ENCODE assay signal across 8 cellular contexts in genomic region chrX:135295238-135295943, GRCh38. TPM values are rescaled to one million over a fixed set of nuclear protein-coding genes. Genes with fewer than 3 reads are reported as not detected.
DNase-seq lines count a peak whose midpoint lies in the region; ATAC-seq and TF ChIP-seq lines count a peak whose summit lies in the region.

No MANE protein-coding gene starts in this region.

- TF ChIP-seq EP300 in sigmoid colon (IDR thresholded peaks at IDR 0.05), result no peak

- no peak for TF ChIP-seq CTCF in sigmoid colon (IDR thresholded peaks at IDR 0.05)

- CTCF ChIA-PET in activated naive CD4-positive, alpha-beta T cell treated with anti-CD3 and anti-CD28 coated beads, Interleukin-2, amount 10 ng/mL, durations not matched to agents 7 days and 5 days (lab: Charles Lee), result interaction anchor here (0.9 kb wide), 1 partner anchor 11 kb away, joined by 3 read pairs; no protein-coding TSS in a partner anchor

- peaks cover 8% of the 10 kb centered on the region for H3K9me3 Mint-ChIP-seq in activated naive CD4-positive, alpha-beta T cell treated with anti-CD3 and anti-CD28 coated beads, Interleukin-2, amount 10 ng/mL, durations not matched to agents 7 days and 5 days

- H3K27ac ChIP-seq in right cardiac atrium (ENCODE audit: low read length) (no peak overlapping the region), sigmoid colon (no peak overlapping the region)

- DNase-seq in DMS79 (lab: John Stamatoyannopoulos, UW) (peak; percentile 1), NCI-H2227 treated with DMSO at 0.1 percent for 48 hours (lab: John Stamatoyannopoulos, UW) (peak; percentile 63), right cardiac atrium (peak; percentile 39 to 67 (median 65)), sigmoid colon (no peak), NCI-H82 (lab: John Stamatoyannopoulos, UW) (no peak)
- DNase-seq in activated naive CD4-positive, alpha-beta T cell treated with anti-CD3 and anti-CD28 coated beads, Interleukin-2, amount 10 ng/mL, durations not matched to agents 7 days and 5 days, result peak; percentile 75
- DNase-seq in NK-92 treated with Interleukin-12 subunit alpha and Interleukin-12 subunit beta, amount 100 ng/mL, for 24 hours (lab: John Stamatoyannopoulos, UW), result no peak

- TF ChIP-seq POLR2A in sigmoid colon (IDR thresholded peaks at IDR 0.05), result no peak

- peak overlapping the region; percentile 39 for H3K4me3 ChIP-seq in right cardiac atrium (ENCODE audit: low read length)
- peak overlapping the region in 3 of 4 donors; percentile 20 to 41 (median 33) for H3K4me3 ChIP-seq in sigmoid colon

- peak overlapping the region; percentile 83 for H3K4me3 Mint-ChIP-seq in activated naive CD4-positive, alpha-beta T cell treated with anti-CD3 and anti-CD28 coated beads, Interleukin-2, amount 10 ng/mL, durations not matched to agents 7 days and 5 days

- H3K27me3 ChIP-seq in right cardiac atrium (ENCODE audit: control insufficient read depth, insufficient read depth) (no peaks in the 10 kb centered on the region), sigmoid colon (no peaks in the 10 kb centered on the region)

- intact Hi-C loops in right cardiac atrium (cut with DNase I), result no loop called here
- intact Hi-C loops in sigmoid colon (cut with DNase I), result no loop called here

- no peaks in the 10 kb centered on the region for H3K36me3 ChIP-seq in sigmoid colon

- H3K9me3 ChIP-seq in right cardiac atrium (ENCODE audit: control insufficient read depth, low read length) (no peaks in the 10 kb centered on the region), sigmoid colon (no peaks in the 10 kb centered on the region)

- H3K36me3 Mint-ChIP-seq in activated naive CD4-positive, alpha-beta T cell treated with anti-CD3 and anti-CD28 coated beads, Interleukin-2, amount 10 ng/mL, durations not matched to agents 7 days and 5 days, result peaks cover 24% of the 10 kb centered on the region

- H3K4me1 ChIP-seq in right cardiac atrium (ENCODE audit: control insufficient read depth, insufficient read depth, low read length) (no peaks in the 10 kb centered on the region), sigmoid colon (no peaks in the 10 kb centered on the region)

- no peaks in the 10 kb centered on the region for H3K27me3 Mint-ChIP-seq in activated naive CD4-positive, alpha-beta T cell treated with anti-CD3 and anti-CD28 coated beads, Interleukin-2, amount 10 ng/mL, durations not matched to agents 7 days and 5 days

- 28% methylated on average over 26 of the region's 26 CpGs for WGBS in right cardiac atrium
- 35 to 81% methylated on average over 26 of the region's 26 CpGs for WGBS in sigmoid colon, 2 donors

- peak; percentile 98 for ATAC-seq in GM21576 (IDR thresholded peaks at IDR 0.05; ENCODE audit: unreplicated experiment)
- ATAC-seq in right cardiac atrium, result peak; percentile 78 to 88

- peak overlapping the region; percentile 80 for H3K27ac Mint-ChIP-seq in activated naive CD4-positive, alpha-beta T cell treated with anti-CD3 and anti-CD28 coated beads, Interleukin-2, amount 10 ng/mL, durations not matched to agents 7 days and 5 days

- H3K4me1 Mint-ChIP-seq in activated naive CD4-positive, alpha-beta T cell treated with anti-CD3 and anti-CD28 coated beads, Interleukin-2, amount 10 ng/mL, durations not matched to agents 7 days and 5 days, result peaks cover 23% of the 10 kb centered on the region

RNA-seq across cellular contexts. Expression of gene ETDC, which starts 13.9 kb away (rescaled TPM):
- total RNA-seq in right cardiac atrium (not detected), sigmoid colon (not detected)
- polyA plus RNA-seq in right cardiac atrium (not detected), sigmoid colon (not detected)

RNA-seq across cellular contexts. Expression of gene ETDA, which starts 43.5 kb away (rescaled TPM):
- total RNA-seq in right cardiac atrium (not detected), sigmoid colon (not detected)
- polyA plus RNA-seq in right cardiac atrium (not detected), sigmoid colon (not detected)

RNA-seq across cellular contexts. Expression of gene ZNF75D, which starts 48.5 kb away (rescaled TPM):
- total RNA-seq in right cardiac atrium (1 to 10 TPM; 5.5 to 7.3 (median 6.4) TPM), sigmoid colon (1 to 10 TPM; 6.4 to 7.3 (median 6.7) TPM)
- polyA plus RNA-seq in right cardiac atrium (4.6 TPM), sigmoid colon (1 to 10 TPM; 3.9 to 6.7 (median 4.2) TPM)

RNA-seq across cellular contexts. Expression of gene ZNF449, which starts 49.2 kb away (rescaled TPM):
- total RNA-seq in right cardiac atrium, result 1 to 10 TPM; 5.2 to 7.0 (median 6.1) TPM
- 3.0 TPM for polyA plus RNA-seq in right cardiac atrium
- 10 to 100 TPM in 1 of 4 donors, 1 to 10 TPM in 3; 5.8 to 10.0 (median 9.0) TPM for total RNA-seq in sigmoid colon
- polyA plus RNA-seq in sigmoid colon, result 1 to 10 TPM in 2 of 3 donors, under 1 TPM in 1; 0.23 to 1.3 (median 1.2) TPM

Comparison
In these comparisons a context has a peak if more than half of its experiments do, and no peak if none do; other contexts are left out.
1. DNase-seq: peak in DMS79 (single experiment), NCI-H2227 treated with DMSO at 0.1 percent for 48 hours (single experiment), activated naive CD4-positive, alpha-beta T cell treated with anti-CD3 and anti-CD28 coated beads, Interleukin-2, amount 10 ng/mL, durations not matched to agents 7 days and 5 days (single experiment) and right cardiac atrium (3 of 3); none in sigmoid colon (single experiment), NK-92 treated with Interleukin-12 subunit alpha and Interleukin-12 subunit beta, amount 100 ng/mL, for 24 hours (single experiment) and NCI-H82 (single experiment).